In the genomic region with DNA sequence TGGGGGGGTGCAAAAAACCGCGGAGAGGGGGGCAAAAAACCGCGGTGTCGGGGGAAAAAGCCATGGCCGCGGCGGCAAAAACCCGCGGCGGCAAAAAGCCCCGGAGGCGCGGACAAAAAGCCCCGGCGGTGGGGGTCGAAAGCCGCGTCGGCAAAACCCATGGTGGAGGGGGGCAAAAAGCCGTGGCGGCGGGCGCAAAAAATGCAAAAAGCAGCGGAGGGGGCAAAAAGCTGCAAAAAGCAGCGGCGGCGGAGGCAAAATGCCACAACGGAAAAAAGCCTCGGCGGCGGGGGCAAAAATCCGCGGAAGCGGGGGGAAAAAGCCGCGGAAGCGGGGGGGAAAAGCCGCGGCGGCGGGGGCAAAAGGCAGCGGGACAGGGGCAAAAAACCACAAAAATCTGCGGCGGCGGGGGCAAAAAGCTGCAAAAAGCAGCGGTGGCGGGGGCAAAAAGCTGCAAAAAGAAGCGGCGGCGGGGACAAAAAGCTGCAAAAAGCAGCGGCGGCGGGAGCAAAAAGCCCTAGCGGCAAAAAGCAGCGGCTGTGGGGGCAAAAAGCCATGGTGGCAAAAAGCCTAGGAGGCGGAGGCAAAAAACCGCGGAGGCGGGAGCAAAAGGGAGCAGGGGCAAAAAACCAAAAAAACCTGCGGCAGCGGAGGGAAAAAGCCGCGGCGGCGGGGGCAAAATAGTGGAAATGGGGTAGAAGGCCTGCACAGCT, we compare ENCODE assay signal across 11 cellular contexts.
DNase-seq lines count a peak whose midpoint lies in the region; ATAC-seq and TF ChIP-seq lines count a peak whose summit lies in the region.
"Had no signal": no experiment of that assay in that cellular context is flagged by ENCODE, and none has a peak within 500 bp of the region (broad histone marks: within the 10 kb centered on the region; RNA-seq: fewer than 3 reads in every experiment).

No MANE protein-coding gene starts in this region.

- ATAC-seq in activated CD8-positive, alpha-beta memory T cell treated with anti-CD3 and anti-CD28 coated beads, Interleukin-2, amount 10 ng/mL, durations not matched to agents 7 days and 5 days = no peak

- DNase-seq in activated CD8-positive, alpha-beta memory T cell treated with anti-CD3 and anti-CD28 coated beads, Interleukin-2, amount 10 ng/mL, durations not matched to agents 7 days and 5 days = no peak
- DNase-seq in activated CD8-positive, alpha-beta memory T cell treated with anti-CD3 and anti-CD28 coated beads, Interleukin-2, amount 50 U/mL, for 4 hours = no peak
- DNase-seq in SK-N-DZ (ENCODE audit: low spot score) (peak; percentile 5), kidney epithelial cell (ENCODE audit: low read depth) (no peak), transverse colon (no peak), A172 (ENCODE audit: low spot score) (no peak), COLO829 (ENCODE audit: low spot score) (no peak), NCI-H510A treated with DMSO at 0.1 percent for 48 hours (lab: John Stamatoyannopoulos, UW) (no peak)
- DNase-seq: BE2C, NCI-H1930 had no signal

- H3K27ac Mint-ChIP-seq in activated CD8-positive, alpha-beta memory T cell treated with anti-CD3 and anti-CD28 coated beads, Interleukin-2, amount 10 ng/mL, durations not matched to agents 7 days and 5 days = peak overlapping the region; percentile 40

- no peak for TF ChIP-seq EP300 in transverse colon (IDR thresholded peaks at IDR 0.05; ENCODE audit: low read depth)

- peaks cover 0 to 3% (median 0%) of the 10 kb centered on the region in 4 donors for H3K4me1 ChIP-seq in transverse colon
- H3K4me1 ChIP-seq: BE2C had no signal

- H3K36me3 Mint-ChIP-seq in activated CD8-positive, alpha-beta memory T cell treated with anti-CD3 and anti-CD28 coated beads, Interleukin-2, amount 10 ng/mL, durations not matched to agents 7 days and 5 days = peaks cover 8% of the 10 kb centered on the region

- H3K36me3 ChIP-seq in kidney epithelial cell (ENCODE audit: control insufficient read depth, insufficient read depth, low read length) (no peaks in the 10 kb centered on the region), transverse colon (no peaks in the 10 kb centered on the region)
- H3K36me3 ChIP-seq: BE2C had no signal

- WGBS in transverse colon (ENCODE audit: low coverage in 1 of 2), 2 donors = 23 to 44% methylated on average over 25 to 61 of the region's 66 CpGs

- TF ChIP-seq POLR2A in transverse colon (IDR thresholded peaks at IDR 0.05) = no peak

- peaks cover 24% of the 10 kb centered on the region for H3K27me3 Mint-ChIP-seq in activated CD8-positive, alpha-beta memory T cell treated with anti-CD3 and anti-CD28 coated beads, Interleukin-2, amount 10 ng/mL, durations not matched to agents 7 days and 5 days

- in situ Hi-C loops in transverse colon (cut with MboI; ENCODE audit: low pct_ligation_motif_present in 1 of 4, low pct_unique_long_range_greater_than_20kb in 1 of 4, low sequenced_read_pairs in 3 of 4) = no loop called here

- peaks cover 4% of the 10 kb centered on the region for H3K9me3 Mint-ChIP-seq in activated CD8-positive, alpha-beta memory T cell treated with anti-CD3 and anti-CD28 coated beads, Interleukin-2, amount 10 ng/mL, durations not matched to agents 7 days and 5 days (ENCODE audit: low read depth)

- CTCF ChIA-PET in activated CD8-positive, alpha-beta memory T cell treated with anti-CD3 and anti-CD28 coated beads, Interleukin-2, amount 10 ng/mL, durations not matched to agents 7 days and 5 days (lab: Charles Lee) = no interaction called here

- peaks cover 15% of the 10 kb centered on the region for H3K27me3 ChIP-seq in kidney epithelial cell (ENCODE audit: control insufficient read depth, insufficient read depth, low read length)
- peaks cover 40% of the 10 kb centered on the region for H3K27me3 ChIP-seq in transverse colon
- H3K27me3 ChIP-seq: BE2C had no signal

- H3K9me3 ChIP-seq in transverse colon = peaks cover 0 to 2% of the 10 kb centered on the region in 2 donors
- H3K9me3 ChIP-seq: BE2C had no signal

- intact Hi-C loops in transverse colon (cut with DNase I; ENCODE audit: low total_unique reads) = no loop called here

- no peaks in the 10 kb centered on the region for H3K4me1 Mint-ChIP-seq in activated CD8-positive, alpha-beta memory T cell treated with anti-CD3 and anti-CD28 coated beads, Interleukin-2, amount 10 ng/mL, durations not matched to agents 7 days and 5 days

- no peak for TF ChIP-seq CTCF in kidney epithelial cell (IDR thresholded peaks at IDR 0.05; ENCODE audit: insufficient read depth, low read length, poor library complexity, severe bottlenecking)
- TF ChIP-seq CTCF in transverse colon (IDR thresholded peaks at IDR 0.05) = no peak

- H3K4me3 Mint-ChIP-seq in activated CD8-positive, alpha-beta memory T cell treated with anti-CD3 and anti-CD28 coated beads, Interleukin-2, amount 10 ng/mL, durations not matched to agents 7 days and 5 days = no peak overlapping the region

- no peak overlapping the region for H3K27ac ChIP-seq in transverse colon

- H3K4me3 ChIP-seq in kidney epithelial cell (ENCODE audit: low read depth, low read length) = peak overlapping the region; percentile 28
- peak overlapping the region in 3 of 4 donors; percentile 29 to 54 (median 29) for H3K4me3 ChIP-seq in transverse colon
- H3K4me3 ChIP-seq: lung had no signal
